In the genomic region with DNA sequence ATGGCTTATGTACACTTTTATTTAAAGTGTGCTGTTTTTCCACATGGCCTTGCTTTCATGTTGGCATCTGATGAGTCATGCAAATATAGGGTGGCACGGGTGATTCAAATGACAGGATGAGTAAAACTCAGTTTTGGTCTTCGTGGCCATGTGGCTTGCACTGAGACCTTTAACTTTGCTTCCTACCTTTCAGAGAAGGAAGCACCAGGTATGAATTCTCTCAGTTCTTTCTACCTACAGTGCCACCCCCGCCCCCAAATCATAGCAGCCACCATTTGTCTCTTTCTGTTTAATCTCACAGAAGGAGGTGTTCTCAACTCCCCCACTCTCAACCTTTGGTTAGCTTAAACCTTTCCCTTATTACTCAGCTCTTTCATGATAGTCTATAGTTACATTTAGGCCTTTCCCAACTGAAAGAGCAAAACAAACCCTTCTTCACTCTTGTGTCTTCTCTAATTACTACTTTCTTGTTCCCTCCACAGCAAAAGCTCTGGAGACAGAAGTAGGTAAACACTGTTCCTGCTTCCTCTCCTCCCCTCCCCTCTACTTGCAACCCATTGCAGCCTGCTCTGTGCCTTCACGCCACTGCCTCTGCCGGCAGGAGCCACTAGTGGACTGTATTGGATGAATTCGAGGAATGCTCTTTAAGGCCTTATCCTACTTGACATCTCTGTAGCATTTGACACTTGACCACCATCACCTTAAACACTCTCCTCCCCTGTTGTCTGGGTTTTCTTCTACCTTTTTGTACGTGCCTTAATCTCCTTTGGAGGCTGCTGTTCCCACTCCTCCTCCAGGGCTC, we compare ENCODE assay signal across 8 cellular contexts.
DNase-seq lines count a peak whose midpoint lies in the region; ATAC-seq and TF ChIP-seq lines count a peak whose summit lies in the region.

No MANE protein-coding gene starts in this region.

- peaks cover 10% of the 10 kb centered on the region; the same call in 1 of the 2 replicates for H3K79me2 ChIP-seq in SK-N-SH (ENCODE audit: insufficient read depth)
- H3K79me2 ChIP-seq in neural progenitor cell (ENCODE audit: low read depth) = peaks cover 97% of the 10 kb centered on the region

- peaks cover 47% of the 10 kb centered on the region for H3K4me1 Mint-ChIP-seq in neural progenitor cell

- H3K4me1 ChIP-seq in SK-N-SH (ENCODE audit: control insufficient read depth in 1 of 2, insufficient read depth in 2 of 2, low read depth in 1 of 2, low read length in 1 of 2) (peaks cover 2 to 4% of the 10 kb centered on the region in 2 experiments; a peak in 1 of 4 replicates), neural progenitor cell (peaks cover 66% of the 10 kb centered on the region), upper lobe of right lung (peaks cover 55% of the 10 kb centered on the region)

- no peak overlapping the region for H2AFZ ChIP-seq in SK-N-SH (ENCODE audit: low read depth)
- H2AFZ ChIP-seq in neural progenitor cell (replicated peaks) = no peak overlapping the region

- H3K27me3 ChIP-seq in SK-N-SH (ENCODE audit: insufficient read depth) (no peaks in the 10 kb centered on the region), neural progenitor cell (no peaks in the 10 kb centered on the region), upper lobe of right lung (no peaks in the 10 kb centered on the region)

- peak; percentile 92 for ATAC-seq in upper lobe of right lung

- peak overlapping the region; percentile 51; the same call in 1 of the 2 replicates for H3K4me2 ChIP-seq in SK-N-SH
- peak overlapping the region; percentile 8 for H3K4me2 ChIP-seq in neural progenitor cell

- peaks cover 3% of the 10 kb centered on the region; the same call in 1 of the 2 replicates for H4K20me1 ChIP-seq in SK-N-SH (ENCODE audit: insufficient read depth)
- peaks cover 72% of the 10 kb centered on the region for H4K20me1 ChIP-seq in neural progenitor cell (ENCODE audit: low read depth)

- H3K9me3 Mint-ChIP-seq in neural progenitor cell = no peaks in the 10 kb centered on the region

- H3K9me3 ChIP-seq in SK-N-SH = no peaks in the 10 kb centered on the region
- H3K9me3 ChIP-seq in neural progenitor cell (ENCODE audit: low read depth) = no peaks in the 10 kb centered on the region
- no peaks in the 10 kb centered on the region for H3K9me3 ChIP-seq in upper lobe of right lung

- H3K27ac ChIP-seq in SK-N-SH (ENCODE audit: low read depth in 2 of 2, low read length in 1 of 2) = no peak overlapping the region
- H3K27ac ChIP-seq in coronary artery = peak overlapping the region; percentile 71 to 76
- H3K27ac ChIP-seq in neural progenitor cell = no peak overlapping the region
- H3K27ac ChIP-seq in upper lobe of right lung = peak overlapping the region; percentile 39

- H3K4me3 ChIP-seq in SK-N-SH (ENCODE audit: low read depth in 2 of 2, low read length in 1 of 2) (no peak overlapping the region), coronary artery (peak overlapping the region; percentile 7), neural progenitor cell (no peak overlapping the region), upper lobe of right lung (no peak overlapping the region)

- no peak for TF ChIP-seq EP300 in SK-N-SH (IDR thresholded peaks at IDR 0.05; ENCODE audit: borderline replicate concordance in 1 of 2, low read depth in 1 of 2, low read length in 1 of 2)

- POLR2A ChIA-PET in SK-N-SH (lab: Yijun Ruan, JAX) = no interaction called here

- TF ChIP-seq CTCF in SK-N-SH (IDR thresholded peaks at IDR 0.05) (no peak), coronary artery (IDR thresholded peaks at IDR 0.05) (no peak), neural progenitor cell (IDR thresholded peaks at IDR 0.05) (peak; percentile 46), upper lobe of right lung (IDR thresholded peaks at IDR 0.05) (peak; percentile 33)

- no peaks in the 10 kb centered on the region for H3K27me3 Mint-ChIP-seq in neural progenitor cell (ENCODE audit: insufficient read depth, low read depth)

- H3K36me3 Mint-ChIP-seq in neural progenitor cell = peaks cover 12% of the 10 kb centered on the region

- no peaks in the 10 kb centered on the region for H3K9me2 ChIP-seq in SK-N-SH

- WGBS in SK-N-SH (ENCODE audit: low lambda C conversion rate) = 73% methylated on average over 7 of the region's 7 CpGs

- H3F3A ChIP-seq in SK-N-SH (replicated peaks; ENCODE audit: insufficient read depth) (no peaks in the 10 kb centered on the region), neural progenitor cell (ENCODE audit: low read depth) (peaks cover 39% of the 10 kb centered on the region)

- no peak overlapping the region for H3K4me3 Mint-ChIP-seq in neural progenitor cell

- peak overlapping the region; percentile 10 for H3K27ac Mint-ChIP-seq in neural progenitor cell

- H3K36me3 ChIP-seq in SK-N-SH (replicated peaks in 1 of 2; ENCODE audit: control insufficient read depth in 1 of 2, insufficient read depth in 2 of 2, low read length in 1 of 2) = no peaks in the 10 kb centered on the region
- H3K36me3 ChIP-seq in neural progenitor cell = peaks cover 4% of the 10 kb centered on the region
- no peaks in the 10 kb centered on the region for H3K36me3 ChIP-seq in upper lobe of right lung

- no peak for TF ChIP-seq RAD21 in SK-N-SH (IDR thresholded peaks at IDR 0.05; ENCODE audit: low read length)

- H3K9ac ChIP-seq in SK-N-SH (no peak overlapping the region), neural progenitor cell (no peak overlapping the region)

- intact Hi-C loops in upper lobe of right lung (cut with DNase I) = no loop called here

- peak; percentile 13 for DNase-seq in NCI-H2029 (lab: John Stamatoyannopoulos, UW)
- no peak for DNase-seq in NCI-H2029 treated with DMSO at 0.1 percent for 48 hours (lab: John Stamatoyannopoulos, UW)
- no peak for DNase-seq in SK-N-SH
- no peak for DNase-seq in coronary artery (ENCODE audit: low spot score)
- DNase-seq in neural progenitor cell (ENCODE audit: low spot score) = peak; percentile 72
- peak; percentile 71 for DNase-seq in upper lobe of right lung
- DNase-seq in effector CD4-positive, alpha-beta T cell = no peak
- no peak for DNase-seq in OCI-M1 (lab: John Stamatoyannopoulos, UW)

- CTCF ChIA-PET in SK-N-SH (lab: Yijun Ruan, JAX) = interaction anchor here (0.8 to 4.0 kb wide), 4 partner anchors 13 to 136 kb away, joined by 3 to 14 read pairs (median 4); no protein-coding TSS in a partner anchor

TF ChIP-seq in SK-N-SH, 30 proteins besides CTCF, POLR2A, EP300 and RAD21:
- TF ChIP-seq, protein P1, sequence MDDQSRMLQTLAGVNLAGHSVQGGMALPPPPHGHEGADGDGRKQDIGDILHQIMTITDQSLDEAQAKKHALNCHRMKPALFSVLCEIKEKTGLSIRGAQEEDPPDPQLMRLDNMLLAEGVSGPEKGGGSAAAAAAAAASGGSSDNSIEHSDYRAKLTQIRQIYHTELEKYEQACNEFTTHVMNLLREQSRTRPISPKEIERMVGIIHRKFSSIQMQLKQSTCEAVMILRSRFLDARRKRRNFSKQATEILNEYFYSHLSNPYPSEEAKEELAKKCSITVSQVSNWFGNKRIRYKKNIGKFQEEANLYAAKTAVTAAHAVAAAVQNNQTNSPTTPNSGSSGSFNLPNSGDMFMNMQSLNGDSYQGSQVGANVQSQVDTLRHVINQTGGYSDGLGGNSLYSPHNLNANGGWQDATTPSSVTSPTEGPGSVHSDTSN (IDR thresholded peaks at IDR 0.05) = peak; percentile 49
- TF ChIP-seq JUND (IDR thresholded peaks at IDR 0.05) (peak; percentile 21; the same call in 1 of the 2 replicates), FOSL2 (IDR thresholded peaks at IDR 0.05; ENCODE audit: borderline replicate concordance, low read depth) (peak; percentile 62), TCF12 (IDR thresholded peaks at IDR 0.05) (peak; percentile 48; the same call in 1 of the 2 replicates), SIN3A (IDR thresholded peaks at IDR 0.05; ENCODE audit: borderline replicate concordance, low read depth, low read length) (no peak), GABPA (IDR thresholded peaks at IDR 0.05; ENCODE audit: low read depth) (no peak)
- TF ChIP-seq, protein P2, sequence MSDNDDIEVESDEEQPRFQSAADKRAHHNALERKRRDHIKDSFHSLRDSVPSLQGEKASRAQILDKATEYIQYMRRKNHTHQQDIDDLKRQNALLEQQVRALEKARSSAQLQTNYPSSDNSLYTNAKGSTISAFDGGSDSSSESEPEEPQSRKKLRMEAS (IDR thresholded peaks at IDR 0.05; ENCODE audit: low read depth) = peak; percentile 67

Comparison
In these comparisons a context has a peak if more than half of its experiments do, and no peak if none do; other contexts are left out.
1. DNase-seq: peak in NCI-H2029 (single experiment), neural progenitor cell (single experiment) and upper lobe of right lung (single experiment); none in NCI-H2029 treated with DMSO at 0.1 percent for 48 hours (single experiment), SK-N-SH (single experiment), coronary artery (single experiment), effector CD4-positive, alpha-beta T cell (single experiment) and OCI-M1 (single experiment).
2. H3K27ac ChIP-seq: peak in coronary artery (2 of 2) and upper lobe of right lung (single experiment); none in SK-N-SH (0 of 2) and neural progenitor cell (single experiment).
3. CTCF ChIP-seq: peak in neural progenitor cell (single experiment) and upper lobe of right lung (single experiment); none in SK-N-SH (single experiment) and coronary artery (single experiment).